In genomic region chr7:39566056-39566921, GRCh38 we compare ENCODE assay signal across 1 cellular context.
TF ChIP-seq lines count a peak whose summit lies in the region.

Gene YAE1 (plus strand): TSS chr7:39566404. CDS start chr7:39566419, 15 bp downstream.

TF ChIP-seq in WTC11, 78 proteins besides CTCF, POLR2A, EP300 and RAD21 (continued from another document and continues in another):
- TF ChIP-seq HMGXB4 (CRISPR knock-in tag; IDR thresholded peaks at IDR 0.05), result peak; percentile 59; the same call in 1 of the 2 replicates
- 0 out of 2 replicates have a peak, but pooled peaks have one; percentile 54 for TF ChIP-seq ZNF232 (CRISPR knock-in tag; IDR thresholded peaks at IDR 0.05)
- TF ChIP-seq ZBTB43 (CRISPR knock-in tag; IDR thresholded peaks at IDR 0.05), result peak; percentile 18; the same call in 1 of the 2 replicates
- no peak for TF ChIP-seq SMAD4 (CRISPR knock-in tag; IDR thresholded peaks at IDR 0.05)
- peak; percentile 65; the same call in 1 of the 2 replicates for TF ChIP-seq E2F5 (CRISPR knock-in tag; IDR thresholded peaks at IDR 0.05)
- no peak for TF ChIP-seq ZNF396 (CRISPR knock-in tag; IDR thresholded peaks at IDR 0.05; ENCODE audit: borderline replicate concordance)
- TF ChIP-seq NR2C2 (CRISPR knock-in tag; IDR thresholded peaks at IDR 0.05), result peak; percentile 73; the same call in 1 of the 2 replicates
- no peak for TF ChIP-seq NFATC4 (CRISPR knock-in tag; IDR thresholded peaks at IDR 0.05)
- no peak for TF ChIP-seq STAT6 (CRISPR knock-in tag; conservative IDR thresholded peaks at IDR 0.05; ENCODE audit: low read depth)
- no peak for TF ChIP-seq ERG (CRISPR knock-in tag; IDR thresholded peaks at IDR 0.05)
- no peak for TF ChIP-seq ZNF423 (CRISPR knock-in tag; IDR thresholded peaks at IDR 0.05)
- TF ChIP-seq FOXJ3 (CRISPR knock-in tag; IDR thresholded peaks at IDR 0.05; ENCODE audit: borderline replicate concordance), result no peak
- TF ChIP-seq ESRRA (CRISPR knock-in tag; IDR thresholded peaks at IDR 0.05; ENCODE audit: borderline replicate concordance), result 0 out of 2 replicates have a peak, but pooled peaks have one; percentile 23
- TF ChIP-seq SMAD3 (CRISPR knock-in tag; IDR thresholded peaks at IDR 0.05; ENCODE audit: borderline replicate concordance), result peak; percentile 54; the same call in 1 of the 2 replicates
- 0 out of 2 replicates have a peak, but pooled peaks have one; percentile 53 for TF ChIP-seq AFF4 (CRISPR knock-in tag; IDR thresholded peaks at IDR 0.05; ENCODE audit: borderline replicate concordance)
- TF ChIP-seq FOXK1 (CRISPR knock-in tag; IDR thresholded peaks at IDR 0.05), result peak; percentile 90
- peak; percentile 75 for TF ChIP-seq MYBL2 (CRISPR knock-in tag; IDR thresholded peaks at IDR 0.05)
- no peak for TF ChIP-seq ZNF512 (CRISPR knock-in tag; IDR thresholded peaks at IDR 0.05; ENCODE audit: borderline replicate concordance)
- TF ChIP-seq NR3C1 (CRISPR knock-in tag; conservative IDR thresholded peaks at IDR 0.05; ENCODE audit: low read depth), result no peak
- no peak for TF ChIP-seq USF1 (CRISPR knock-in tag; IDR thresholded peaks at IDR 0.05)
- TF ChIP-seq PRDM15 (CRISPR knock-in tag; IDR thresholded peaks at IDR 0.05), result 0 out of 2 replicates have a peak, but pooled peaks have one; percentile 13
- 0 out of 2 replicates have a peak, but pooled peaks have one; percentile 66 for TF ChIP-seq TP53 (CRISPR knock-in tag; IDR thresholded peaks at IDR 0.05)
- peak; percentile 87 for TF ChIP-seq SP1 (CRISPR knock-in tag; conservative IDR thresholded peaks at IDR 0.05)
- no peak for TF ChIP-seq ATF2 (CRISPR knock-in tag; IDR thresholded peaks at IDR 0.05; ENCODE audit: borderline replicate concordance, low read depth)
- no peak for TF ChIP-seq AR (CRISPR knock-in tag; IDR thresholded peaks at IDR 0.05)
- no peak for TF ChIP-seq ZNF263 (CRISPR knock-in tag; IDR thresholded peaks at IDR 0.05; ENCODE audit: low read depth)
- TF ChIP-seq ATF3 (CRISPR knock-in tag; conservative IDR thresholded peaks at IDR 0.05), result no peak
- peak; percentile 83; the same call in 1 of the 2 replicates for TF ChIP-seq ZNF138 (CRISPR knock-in tag; conservative IDR thresholded peaks at IDR 0.05)
- peak; percentile 39; the same call in 1 of the 2 replicates for TF ChIP-seq CREM (CRISPR knock-in tag; IDR thresholded peaks at IDR 0.05)
